ENCODE assay signal across 8 cellular contexts in genomic region chr7:74656911-74657691, GRCh38. TPM values are rescaled to one million over a fixed set of nuclear protein-coding genes. Genes with fewer than 3 reads are reported as not detected.
DNase-seq lines count a peak whose midpoint lies in the region; ATAC-seq, FAIRE-seq and TF ChIP-seq lines count a peak whose summit lies in the region.

No MANE protein-coding gene starts in this region.

- peak; percentile 63 for ATAC-seq in GM19035 (IDR thresholded peaks at IDR 0.05; ENCODE audit: unreplicated experiment)
- peak; percentile 60 for ATAC-seq in HG03342 (IDR thresholded peaks at IDR 0.05; ENCODE audit: unreplicated experiment)
- ATAC-seq in activated CD4-positive, CD25-positive, alpha-beta regulatory T cell treated with anti-CD3 and anti-CD28 coated beads, Interleukin-2, amount 50 U/mL, for 24 hours: peak; percentile 85 to 86

- H3K4me1 ChIP-seq in kidney (ENCODE audit: control insufficient read depth in 1 of 2, insufficient read depth in 1 of 2, low read depth in 1 of 2, low read length in 2 of 2): peaks cover 4 to 11% of the 10 kb centered on the region in 2 donors

- peak overlapping the region; percentile 82 to 88 for H3K4me3 ChIP-seq in kidney (ENCODE audit: low read length in 2 of 2)

- H3K9me3 ChIP-seq in kidney (ENCODE audit: control insufficient read depth in 1 of 2, low read length in 2 of 2): no peaks in the 10 kb centered on the region

- no peaks in the 10 kb centered on the region for H3K36me3 ChIP-seq in kidney (ENCODE audit: control insufficient read depth in 1 of 2, insufficient read depth in 2 of 2, low read length in 2 of 2)

- FAIRE-seq in kidney (lab: Jason Lieb, UNC): no peak

- DNase-seq in AML-193 (lab: John Stamatoyannopoulos, UW) (peak; percentile 89 to 93), NCI-H345 treated with DMSO at 0.1 percent for 48 hours (lab: John Stamatoyannopoulos, UW; ENCODE audit: unreplicated experiment) (peak; percentile 92), cerebellar cortex (ENCODE audit: low spot score) (peak; percentile 97), kidney (peak; percentile 100)
- peak; percentile 96 to 99 (median 97) for DNase-seq in stimulated activated CD4-positive, alpha-beta T cell treated with anti-CD3 and anti-CD28 coated beads, Interleukin-12 subunit alpha, Interleukin-12 subunit beta, amount 100 ng/mL, for 48 hours (ENCODE audit: low read depth in 2 of 3, low spot score in 1 of 3)

- peak overlapping the region; percentile 82 to 91 for H3K9ac ChIP-seq in kidney (ENCODE audit: low read length in 2 of 2)

- intact Hi-C loops in kidney (cut with DNase I): no loop called here

- TF ChIP-seq CTCF in kidney (IDR thresholded peaks at IDR 0.05; ENCODE audit: borderline replicate concordance, extremely low read depth, insufficient read depth): peak; percentile 22

- peak overlapping the region; percentile 84 to 86 for H3K27ac ChIP-seq in kidney (ENCODE audit: low read depth in 2 of 2, low read length in 2 of 2)

RNA-seq across cellular contexts. Expression of gene GTF2I, which starts 0.4 kb away (rescaled TPM):
- total RNA-seq in kidney: 241 TPM
- 31.8 TPM for polyA plus RNA-seq in kidney (ENCODE audit: insufficient read depth, low read depth, low replicate concordance)

Comparison
In these comparisons a context has a peak if more than half of its experiments do, and no peak if none do; other contexts are left out.
1. Peak in every context shown above with its lines: DNase-seq, ATAC-seq, H3K4me3 ChIP-seq and H3K27ac ChIP-seq.